ENCODE assay signal across 8 cellular contexts in the genomic region with DNA sequence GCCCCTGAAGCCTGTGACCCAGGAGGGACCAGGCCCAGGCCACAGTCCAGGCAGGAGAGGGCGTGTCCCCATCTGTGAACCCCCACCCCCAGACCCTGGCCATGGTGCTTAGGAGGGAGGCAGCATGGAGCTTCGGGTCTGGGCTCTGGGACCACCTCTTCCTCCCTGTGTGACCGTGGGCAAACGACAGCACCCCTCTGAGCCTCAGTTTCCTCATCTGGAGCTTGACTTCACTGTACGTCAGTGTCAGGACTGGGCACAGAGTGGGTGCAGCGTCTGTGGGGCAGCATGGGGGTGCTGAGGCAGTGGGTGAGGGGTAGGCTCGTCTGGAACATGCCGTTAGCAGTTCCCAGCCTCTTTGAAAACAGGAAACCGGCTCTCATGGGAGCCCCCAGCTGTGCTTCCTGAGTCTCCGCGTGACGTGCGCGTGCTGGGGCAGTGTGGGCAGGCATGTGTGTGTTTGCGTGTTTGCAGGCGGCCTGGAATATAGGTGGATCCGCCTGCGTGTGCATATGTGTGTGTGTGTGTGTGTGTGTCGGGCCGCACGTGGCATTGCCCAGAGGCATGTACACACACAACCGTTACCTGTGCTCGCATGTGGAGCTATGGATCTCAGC. TPM values are rescaled to one million over a fixed set of nuclear protein-coding genes. Genes with fewer than 3 reads are reported as not detected.
DNase-seq lines count a peak whose midpoint lies in the region; ATAC-seq and TF ChIP-seq lines count a peak whose summit lies in the region.

No MANE protein-coding gene starts in this region.

- H2BK15ac ChIP-seq in H9 (ENCODE audit: low read depth, low read length), result no peak overlapping the region

- POLR2A ChIA-PET in RWPE1 (lab: Yijun Ruan, JAX; ENCODE audit: low non-redundant PET), result interaction anchor here (0.7 kb wide), 1 partner anchor 23 kb away, joined by 4 read pairs; no protein-coding TSS in a partner anchor

- H3K18ac ChIP-seq in H9 (ENCODE audit: insufficient read length, low read depth, low read length), result no peak overlapping the region

- H3K79me1 ChIP-seq in H9 (ENCODE audit: insufficient read depth, low read depth, low read length, poor library complexity, severe bottlenecking), result no peaks in the 10 kb centered on the region

- H4K20me1 ChIP-seq in H9 (ENCODE audit: control insufficient read depth, insufficient read depth, insufficient read length), result no peaks in the 10 kb centered on the region

- no peak overlapping the region for H2BK120ac ChIP-seq in H9 (ENCODE audit: low read depth, low read length, poor library complexity, severe bottlenecking)

- no peak overlapping the region for H4K8ac ChIP-seq in H9 (replicated peaks; ENCODE audit: insufficient read length, low read depth, low read length)

- H3K4ac ChIP-seq in H9 (ENCODE audit: low read depth, low read length), result no peak overlapping the region

- no peak overlapping the region for H2AK5ac ChIP-seq in H9 (ENCODE audit: insufficient read length, low read length)

- H3K27ac Mint-ChIP-seq in H9, result no peak overlapping the region

- no peak overlapping the region for H4K5ac ChIP-seq in H9 (ENCODE audit: insufficient read length, low read depth, low read length)

- no peak overlapping the region for H3K56ac ChIP-seq in H9 (ENCODE audit: insufficient read length, low read depth, low read length)

- TF ChIP-seq CTCF in RWPE1 (conservative IDR thresholded peaks at IDR 0.05; ENCODE audit: low read depth) (no peak), left lung (IDR thresholded peaks at IDR 0.05) (no peak), suprapubic skin (IDR thresholded peaks at IDR 0.05) (no peak), WERI-Rb-1 (IDR thresholded peaks at IDR 0.05; ENCODE audit: low read depth, low read length) (no peak), H9 (conservative IDR thresholded peaks at IDR 0.05) (no peak)

- H3K9me3 ChIP-seq in left lung (no peaks in the 10 kb centered on the region), suprapubic skin (no peaks in the 10 kb centered on the region), WERI-Rb-1 (ENCODE audit: severe bottlenecking) (no peaks in the 10 kb centered on the region), H9 (ENCODE audit: control insufficient read depth, low read depth, low read length) (no peaks in the 10 kb centered on the region)

- H3K23ac ChIP-seq in H9 (ENCODE audit: insufficient read length, low read depth, low read length), result no peak overlapping the region

- H3K4me2 ChIP-seq in H9 (ENCODE audit: insufficient read depth, insufficient read length, low read length), result no peak overlapping the region

- H3K27ac ChIP-seq in RWPE1, result peak overlapping the region; percentile 77
- peak overlapping the region; percentile 84 to 88 for H3K27ac ChIP-seq in left lung
- peak overlapping the region; percentile 93 for H3K27ac ChIP-seq in suprapubic skin
- H3K27ac ChIP-seq in WERI-Rb-1, result no peak overlapping the region
- H3K27ac ChIP-seq in H9 (ENCODE audit: insufficient read length, low read depth, low read length), result no peak overlapping the region

- H3K4me1 ChIP-seq in left lung (peaks cover 28 to 62% of the 10 kb centered on the region in 2 donors), suprapubic skin (peaks cover 63% of the 10 kb centered on the region), H9 (ENCODE audit: insufficient read depth, low read length) (no peaks in the 10 kb centered on the region; the same call in 1 of the 2 replicates)

- no peak overlapping the region for H2BK5ac ChIP-seq in H9 (ENCODE audit: insufficient read length, low read length)

- no peak for TF ChIP-seq POLR2A in suprapubic skin (IDR thresholded peaks at IDR 0.05)

- H2AFZ ChIP-seq in H9 (ENCODE audit: low read length), result no peak overlapping the region

- no peak overlapping the region for H2BK12ac ChIP-seq in H9 (ENCODE audit: insufficient read length, low read depth, low read length)

- H3K9ac ChIP-seq in H9 (ENCODE audit: extremely low read depth, insufficient read length, low read length), result no peak overlapping the region

- H3T11ph ChIP-seq in H9 (ENCODE audit: low read length), result no peak overlapping the region

- no peaks in the 10 kb centered on the region; a peak in 1 of 5 replicates for H3K9me3 Mint-ChIP-seq in H9

- H3K36me3 Mint-ChIP-seq in H9 (ENCODE audit: insufficient read depth in 1 of 3, low read depth in 3 of 3), result peaks cover 0 to 2% (median 0%) of the 10 kb centered on the region in 3 experiments; a peak in 2 of 7 replicates

- no peaks in the 10 kb centered on the region for H3K27me3 ChIP-seq in left lung
- no peaks in the 10 kb centered on the region for H3K27me3 ChIP-seq in suprapubic skin
- H3K27me3 ChIP-seq in WERI-Rb-1 (ENCODE audit: insufficient read depth, low read depth, severe bottlenecking), result no peaks in the 10 kb centered on the region
- no peaks in the 10 kb centered on the region for H3K27me3 ChIP-seq in H9 (ENCODE audit: insufficient read depth, low read length)

- no peaks in the 10 kb centered on the region for H3K79me2 ChIP-seq in H9 (ENCODE audit: insufficient read depth, low read length)

- no peak overlapping the region for H4K91ac ChIP-seq in H9 (ENCODE audit: insufficient read length, low read depth, low read length)

- no peak overlapping the region; a peak in 1 of 5 replicates for H3K4me3 Mint-ChIP-seq in H9

- peaks cover 6 to 13% of the 10 kb centered on the region in 2 experiments for H3K4me1 Mint-ChIP-seq in H9

- H3K14ac ChIP-seq in H9 (ENCODE audit: insufficient read depth, low read length), result no peak overlapping the region; the same call in 1 of the 2 replicates

- no peaks in the 10 kb centered on the region for H3K36me3 ChIP-seq in left lung
- no peaks in the 10 kb centered on the region for H3K36me3 ChIP-seq in suprapubic skin
- no peaks in the 10 kb centered on the region for H3K36me3 ChIP-seq in WERI-Rb-1

- ATAC-seq in left lung, result peak; percentile 66

- H3K23me2 ChIP-seq in H9 (ENCODE audit: insufficient read length, low read depth, low read length, poor library complexity, severe bottlenecking), result no peaks in the 10 kb centered on the region

- DNase-seq in GF-D8 (lab: John Stamatoyannopoulos, UW), result peak; percentile 87
- no peak for DNase-seq in RWPE1 (ENCODE audit: low spot score)
- peak in 33 of 56 donors; percentile 10 to 76 (median 36) for DNase-seq in amygdala (lab: John Stamatoyannopoulos, UW)
- peak; percentile 91 to 92 for DNase-seq in left lung
- peak in 1 of 2 donors; percentile 86 for DNase-seq in suprapubic skin (ENCODE audit: low spot score in 2 of 2)
- DNase-seq in WERI-Rb-1, result no peak
- DNase-seq in H9, result no peak
- no peak for DNase-seq in NCI-H1105 treated with DMSO at 0.1 percent for 48 hours (lab: John Stamatoyannopoulos, UW)

- H3K4me3 ChIP-seq in left lung, result no peak overlapping the region
- no peak overlapping the region for H3K4me3 ChIP-seq in suprapubic skin
- no peak overlapping the region for H3K4me3 ChIP-seq in WERI-Rb-1 (ENCODE audit: low read depth, low read length)

- CTCF ChIA-PET in RWPE1 (lab: Yijun Ruan, JAX), result interaction anchor here (0.8 kb wide), 1 partner anchor 425 kb away, joined by 3 read pairs; no protein-coding TSS in a partner anchor

- TF ChIP-seq EP300 in suprapubic skin (IDR thresholded peaks at IDR 0.05), result no peak

- no peak overlapping the region for H2BK20ac ChIP-seq in H9 (ENCODE audit: low read depth, low read length, poor library complexity, severe bottlenecking)

- 53% methylated on average over 9 of the region's 23 CpGs for WGBS in suprapubic skin
- WGBS in H9 (ENCODE audit: extremely low coverage, insufficient read length, low lambda C conversion rate), result no CpG with 5 or more reads among the region's 23 CpGs

- peaks cover 2% of the 10 kb centered on the region; the same call in 1 of the 2 replicates for H3K27me3 Mint-ChIP-seq in H9 (ENCODE audit: low read depth)

- intact Hi-C loops in left lung (cut with DNase I), result no loop called here

RNA-seq across cellular contexts. Expression of gene ARRDC2, which starts 15.7 kb away (rescaled TPM):
- total RNA-seq in left lung (10 to 100 TPM; 23.3 to 37.8 TPM), suprapubic skin (10 to 100 TPM; 11.3 to 35.0 (median 28.5) TPM), H9 (2021) (9.5 and 10.5 TPM in 2 replicates)

RNA-seq across cellular contexts. Expression of gene KCNN1, which starts 56.8 kb away (rescaled TPM):
- under 1 TPM; 0.06 to 0.10 TPM for total RNA-seq in left lung
- under 1 TPM in 2 of 4 donors, not detected in 2; 0.26 to 0.51 TPM for total RNA-seq in suprapubic skin
- total RNA-seq in H9 (2021), result 8.4 and 9.2 TPM in 2 replicates

Comparison
In these comparisons a context has a peak if more than half of its experiments do, and no peak if none do; other contexts are left out.
1. DNase-seq: peak in GF-D8 (single experiment), amygdala (33 of 56) and left lung (2 of 2); none in RWPE1 (single experiment), WERI-Rb-1 (single experiment), H9 (single experiment) and NCI-H1105 treated with DMSO at 0.1 percent for 48 hours (single experiment).
2. H3K27ac ChIP-seq: peak in RWPE1 (single experiment), left lung (2 of 2) and suprapubic skin (single experiment); none in WERI-Rb-1 (single experiment) and H9 (single experiment).